In the genomic region with DNA sequence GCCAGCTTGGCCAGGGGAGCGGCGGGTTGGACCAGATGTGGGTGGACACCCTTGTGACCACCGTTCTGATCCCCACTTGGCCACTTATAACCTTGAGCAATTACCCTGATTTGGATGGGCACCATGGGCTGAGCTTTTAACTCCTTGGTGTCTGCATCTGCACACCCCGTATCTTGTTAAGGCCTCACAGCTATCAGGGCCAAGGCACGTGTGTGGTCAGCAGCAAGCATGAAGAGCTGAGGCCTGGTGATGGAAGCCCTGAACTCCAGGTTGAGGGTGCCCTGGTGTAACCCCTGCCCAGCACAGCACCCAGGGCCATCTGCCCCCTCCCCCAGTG, we compare ENCODE assay signal across 1 cellular context.
TF ChIP-seq lines count a peak whose summit lies in the region.

No MANE protein-coding gene starts in this region.

TF ChIP-seq in WTC11, 78 proteins besides CTCF, POLR2A, EP300 and RAD21 (continued from another document):
- TF ChIP-seq SP1 (CRISPR knock-in tag; conservative IDR thresholded peaks at IDR 0.05): no peak
- no peak for TF ChIP-seq ZNF416 (CRISPR knock-in tag; IDR thresholded peaks at IDR 0.05)
- TF ChIP-seq NFATC4 (CRISPR knock-in tag; IDR thresholded peaks at IDR 0.05): no peak
- no peak for TF ChIP-seq IRF2 (CRISPR knock-in tag; IDR thresholded peaks at IDR 0.05; ENCODE audit: borderline replicate concordance, low read depth)
- no peak for TF ChIP-seq GTF2I (CRISPR knock-in tag; conservative IDR thresholded peaks at IDR 0.05)
- no peak for TF ChIP-seq FOXJ3 (CRISPR knock-in tag; IDR thresholded peaks at IDR 0.05; ENCODE audit: borderline replicate concordance)
- TF ChIP-seq, protein P1, sequence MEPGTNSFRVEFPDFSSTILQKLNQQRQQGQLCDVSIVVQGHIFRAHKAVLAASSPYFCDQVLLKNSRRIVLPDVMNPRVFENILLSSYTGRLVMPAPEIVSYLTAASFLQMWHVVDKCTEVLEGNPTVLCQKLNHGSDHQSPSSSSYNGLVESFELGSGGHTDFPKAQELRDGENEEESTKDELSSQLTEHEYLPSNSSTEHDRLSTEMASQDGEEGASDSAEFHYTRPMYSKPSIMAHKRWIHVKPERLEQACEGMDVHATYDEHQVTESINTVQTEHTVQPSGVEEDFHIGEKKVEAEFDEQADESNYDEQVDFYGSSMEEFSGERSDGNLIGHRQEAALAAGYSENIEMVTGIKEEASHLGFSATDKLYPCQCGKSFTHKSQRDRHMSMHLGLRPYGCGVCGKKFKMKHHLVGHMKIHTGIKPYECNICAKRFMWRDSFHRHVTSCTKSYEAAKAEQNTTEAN (CRISPR knock-in tag; IDR thresholded peaks at IDR 0.05): no peak
- no peak for TF ChIP-seq NFE2L1 (CRISPR knock-in tag; IDR thresholded peaks at IDR 0.05)
